ENCODE assay signal across 1 cellular context in the genomic region with DNA sequence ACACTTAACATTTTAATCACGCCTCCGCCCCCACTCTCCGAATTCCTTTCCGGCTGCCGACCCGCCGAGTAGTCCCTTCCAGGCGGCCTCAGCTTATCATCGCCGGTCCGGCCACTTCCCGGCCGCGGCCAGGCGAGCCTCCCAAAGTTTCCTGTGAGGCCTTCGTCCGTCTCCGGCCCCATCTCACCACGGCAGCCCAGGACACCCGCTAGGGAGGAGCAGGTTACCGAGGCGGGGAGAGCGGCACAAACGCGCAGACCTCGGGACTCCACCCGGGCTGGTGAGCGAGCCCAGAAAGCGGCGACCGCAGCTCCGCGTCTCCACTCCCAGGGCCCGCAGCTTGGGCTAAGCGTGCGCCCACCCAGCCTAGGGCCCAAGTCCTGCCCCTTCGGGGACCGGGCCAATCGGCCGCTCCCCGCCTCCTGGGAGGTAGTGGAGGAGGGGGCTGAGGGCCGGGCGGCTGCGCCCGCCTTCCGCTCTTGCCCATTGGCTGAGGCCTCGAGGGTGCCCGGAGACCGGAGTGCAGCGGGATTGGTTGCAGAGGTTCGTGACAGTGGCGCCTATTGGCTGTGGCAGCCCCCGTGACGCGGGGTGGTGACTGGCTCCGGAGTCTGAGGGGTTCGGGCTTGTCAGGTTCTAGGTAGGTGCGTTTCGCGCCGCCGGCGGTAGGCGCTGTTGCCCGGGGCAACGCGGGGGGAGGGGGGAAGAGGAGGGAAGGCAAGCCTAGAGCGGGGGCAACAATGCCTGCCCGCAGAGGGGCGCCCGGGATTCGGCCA.
TF ChIP-seq lines count a peak whose summit lies in the region.

No MANE protein-coding gene starts in this region.

TF ChIP-seq in K562, 482 proteins besides CTCF, POLR2A, EP300 and RAD21 (continued from another document and continues in another):
- TF ChIP-seq LCOR (CRISPR knock-in tag; IDR thresholded peaks at IDR 0.05) (peak; percentile 76; the same call in 1 of the 2 replicates), SUPT5H (IDR thresholded peaks at IDR 0.05) (peak; percentile 99), FOXA3 (CRISPR knock-in tag; conservative IDR thresholded peaks at IDR 0.05 in 1 of 2, IDR thresholded peaks at IDR 0.05 in 1 of 2) (no peak), ZNF592 (IDR thresholded peaks at IDR 0.05) (no peak), BMI1 (IDR thresholded peaks at IDR 0.05; ENCODE audit: low read length) (0 out of 2 replicates have a peak, but pooled peaks have one; percentile 60), ARNT (IDR thresholded peaks at IDR 0.05) (no peak), NEUROD1 (IDR thresholded peaks at IDR 0.05; ENCODE audit: borderline replicate concordance, low read depth, low read length, partially characterized antibody) (peak; percentile 97), PRPF4 (IDR thresholded peaks at IDR 0.05; ENCODE audit: insufficient read depth, low read depth, low read length, poor library complexity, severe bottlenecking) (peak; percentile 31), SOX6 (IDR thresholded peaks at IDR 0.05) (peak; percentile 42), SMAD2 (IDR thresholded peaks at IDR 0.05; ENCODE audit: low read depth, low read length) (no peak), TEAD1 (CRISPR knock-in tag; IDR thresholded peaks at IDR 0.05) (peak in 1 of 2 experiments; percentile 37; a peak in 1 of 4 replicates), ZBTB49 (CRISPR knock-in tag; IDR thresholded peaks at IDR 0.05; ENCODE audit: borderline replicate concordance) (peak; percentile 90; the same call in 1 of the 2 replicates), FOS (IDR thresholded peaks at IDR 0.05; ENCODE audit: extremely low read depth, insufficient read length) (peak; percentile 97), ZNF830 (CRISPR knock-in tag; IDR thresholded peaks at IDR 0.05) (0 out of 2 replicates have a peak, but pooled peaks have one; percentile 66), ZNF23 (CRISPR knock-in tag; IDR thresholded peaks at IDR 0.05) (no peak), ZFP1 (CRISPR knock-in tag; IDR thresholded peaks at IDR 0.05) (no peak), TRIM24 (IDR thresholded peaks at IDR 0.05) (peak in 1 of 2 experiments; percentile 34; a peak in 2 of 4 replicates), ZNF77 (CRISPR knock-in tag; IDR thresholded peaks at IDR 0.05) (0 out of 2 replicates have a peak, but pooled peaks have one; percentile 59), ATF6 (CRISPR knock-in tag; IDR thresholded peaks at IDR 0.05) (no peak), ZNF764 (CRISPR knock-in tag; IDR thresholded peaks at IDR 0.05; ENCODE audit: low read depth) (no peak), MTA2 (IDR thresholded peaks at IDR 0.05; ENCODE audit: low read depth) (no peak), RBM22 (IDR thresholded peaks at IDR 0.05; ENCODE audit: low read depth, low read length, poor library complexity, severe bottlenecking) (peak; percentile 76), POLR2G (IDR thresholded peaks at IDR 0.05; ENCODE audit: low read depth, low read length) (peak; percentile 100), PCBP2 (IDR thresholded peaks at IDR 0.05; ENCODE audit: low read depth, low read length, poor library complexity, severe bottlenecking) (no peak), ZNF584 (CRISPR knock-in tag; IDR thresholded peaks at IDR 0.05; ENCODE audit: low read depth) (no peak), GTF2E2 (tag; IDR thresholded peaks at IDR 0.05) (no peak), MBD2 (IDR thresholded peaks at IDR 0.05; ENCODE audit: borderline replicate concordance, low read depth) (peak; percentile 95), DNMT1 (IDR thresholded peaks at IDR 0.05) (no peak), ETV1 (tag; conservative IDR thresholded peaks at IDR 0.05; ENCODE audit: low read depth) (peak; percentile 79), ZNF274 (IDR thresholded peaks at IDR 0.05; ENCODE audit: borderline replicate concordance, low read depth, low read length) (no peak), ZNF436 (CRISPR knock-in tag; IDR thresholded peaks at IDR 0.05) (no peak), ZBTB17 (CRISPR knock-in tag; IDR thresholded peaks at IDR 0.05) (no peak), NFIC (IDR thresholded peaks at IDR 0.05) (peak; percentile 62), OTX1 (CRISPR knock-in tag; IDR thresholded peaks at IDR 0.05) (peak; percentile 17; the same call in 1 of the 2 replicates), PHF20 (IDR thresholded peaks at IDR 0.05; ENCODE audit: partially characterized antibody) (peak; percentile 85), HLTF (IDR thresholded peaks at IDR 0.05) (peak; percentile 82; the same call in 1 of the 2 replicates), MCM2 (IDR thresholded peaks at IDR 0.05; ENCODE audit: low read depth) (no peak), POLR2AphosphoS5 (IDR thresholded peaks at IDR 0.05; ENCODE audit: control insufficient read depth, insufficient read depth, low read depth, low read length) (peak; percentile 90), PPARD (CRISPR knock-in tag; IDR thresholded peaks at IDR 0.05) (no peak), SLC30A9 (CRISPR knock-in tag; IDR thresholded peaks at IDR 0.05) (no peak), CGGBP1 (CRISPR knock-in tag; IDR thresholded peaks at IDR 0.05) (no peak), FOXJ2 (tag; IDR thresholded peaks at IDR 0.05) (no peak), SRF (CRISPR knock-in tag; IDR thresholded peaks at IDR 0.05) (peak in 1 of 2 experiments; percentile 63; a peak in 2 of 4 replicates), BRD9 (IDR thresholded peaks at IDR 0.05; ENCODE audit: low read depth, partially characterized antibody) (peak; percentile 21), ZSCAN29 (IDR thresholded peaks at IDR 0.05) (peak; percentile 68; the same call in 1 of the 2 replicates)
- TF ChIP-seq, protein P1, sequence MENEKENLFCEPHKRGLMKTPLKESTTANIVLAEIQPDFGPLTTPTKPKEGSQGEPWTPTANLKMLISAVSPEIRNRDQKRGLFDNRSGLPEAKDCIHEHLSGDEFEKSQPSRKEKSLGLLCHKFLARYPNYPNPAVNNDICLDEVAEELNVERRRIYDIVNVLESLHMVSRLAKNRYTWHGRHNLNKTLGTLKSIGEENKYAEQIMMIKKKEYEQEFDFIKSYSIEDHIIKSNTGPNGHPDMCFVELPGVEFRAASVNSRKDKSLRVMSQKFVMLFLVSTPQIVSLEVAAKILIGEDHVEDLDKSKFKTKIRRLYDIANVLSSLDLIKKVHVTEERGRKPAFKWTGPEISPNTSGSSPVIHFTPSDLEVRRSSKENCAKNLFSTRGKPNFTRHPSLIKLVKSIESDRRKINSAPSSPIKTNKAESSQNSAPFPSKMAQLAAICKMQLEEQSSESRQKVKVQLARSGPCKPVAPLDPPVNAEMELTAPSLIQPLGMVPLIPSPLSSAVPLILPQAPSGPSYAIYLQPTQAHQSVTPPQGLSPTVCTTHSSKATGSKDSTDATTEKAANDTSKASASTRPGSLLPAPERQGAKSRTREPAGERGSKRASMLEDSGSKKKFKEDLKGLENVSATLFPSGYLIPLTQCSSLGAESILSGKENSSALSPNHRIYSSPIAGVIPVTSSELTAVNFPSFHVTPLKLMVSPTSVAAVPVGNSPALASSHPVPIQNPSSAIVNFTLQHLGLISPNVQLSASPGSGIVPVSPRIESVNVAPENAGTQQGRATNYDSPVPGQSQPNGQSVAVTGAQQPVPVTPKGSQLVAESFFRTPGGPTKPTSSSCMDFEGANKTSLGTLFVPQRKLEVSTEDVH (IDR thresholded peaks at IDR 0.05; ENCODE audit: low read depth, partially characterized antibody): peak; percentile 78
- TF ChIP-seq, protein P2, sequence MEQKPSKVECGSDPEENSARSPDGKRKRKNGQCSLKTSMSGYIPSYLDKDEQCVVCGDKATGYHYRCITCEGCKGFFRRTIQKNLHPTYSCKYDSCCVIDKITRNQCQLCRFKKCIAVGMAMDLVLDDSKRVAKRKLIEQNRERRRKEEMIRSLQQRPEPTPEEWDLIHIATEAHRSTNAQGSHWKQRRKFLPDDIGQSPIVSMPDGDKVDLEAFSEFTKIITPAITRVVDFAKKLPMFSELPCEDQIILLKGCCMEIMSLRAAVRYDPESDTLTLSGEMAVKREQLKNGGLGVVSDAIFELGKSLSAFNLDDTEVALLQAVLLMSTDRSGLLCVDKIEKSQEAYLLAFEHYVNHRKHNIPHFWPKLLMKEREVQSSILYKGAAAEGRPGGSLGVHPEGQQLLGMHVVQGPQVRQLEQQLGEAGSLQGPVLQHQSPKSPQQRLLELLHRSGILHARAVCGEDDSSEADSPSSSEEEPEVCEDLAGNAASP (IDR thresholded peaks at IDR 0.05): no peak
- TF ChIP-seq, protein P3, sequence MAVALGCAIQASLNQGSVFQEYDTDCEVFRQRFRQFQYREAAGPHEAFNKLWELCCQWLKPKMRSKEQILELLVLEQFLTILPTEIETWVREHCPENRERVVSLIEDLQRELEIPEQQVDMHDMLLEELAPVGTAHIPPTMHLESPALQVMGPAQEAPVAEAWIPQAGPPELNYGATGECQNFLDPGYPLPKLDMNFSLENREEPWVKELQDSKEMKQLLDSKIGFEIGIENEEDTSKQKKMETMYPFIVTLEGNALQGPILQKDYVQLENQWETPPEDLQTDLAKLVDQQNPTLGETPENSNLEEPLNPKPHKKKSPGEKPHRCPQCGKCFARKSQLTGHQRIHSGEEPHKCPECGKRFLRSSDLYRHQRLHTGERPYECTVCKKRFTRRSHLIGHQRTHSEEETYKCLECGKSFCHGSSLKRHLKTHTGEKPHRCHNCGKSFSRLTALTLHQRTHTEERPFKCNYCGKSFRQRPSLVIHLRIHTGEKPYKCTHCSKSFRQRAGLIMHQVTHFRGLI (CRISPR knock-in tag; IDR thresholded peaks at IDR 0.05): no peak
- TF ChIP-seq, protein P4, sequence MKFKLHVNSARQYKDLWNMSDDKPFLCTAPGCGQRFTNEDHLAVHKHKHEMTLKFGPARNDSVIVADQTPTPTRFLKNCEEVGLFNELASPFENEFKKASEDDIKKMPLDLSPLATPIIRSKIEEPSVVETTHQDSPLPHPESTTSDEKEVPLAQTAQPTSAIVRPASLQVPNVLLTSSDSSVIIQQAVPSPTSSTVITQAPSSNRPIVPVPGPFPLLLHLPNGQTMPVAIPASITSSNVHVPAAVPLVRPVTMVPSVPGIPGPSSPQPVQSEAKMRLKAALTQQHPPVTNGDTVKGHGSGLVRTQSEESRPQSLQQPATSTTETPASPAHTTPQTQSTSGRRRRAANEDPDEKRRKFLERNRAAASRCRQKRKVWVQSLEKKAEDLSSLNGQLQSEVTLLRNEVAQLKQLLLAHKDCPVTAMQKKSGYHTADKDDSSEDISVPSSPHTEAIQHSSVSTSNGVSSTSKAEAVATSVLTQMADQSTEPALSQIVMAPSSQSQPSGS (CRISPR knock-in tag; IDR thresholded peaks at IDR 0.05): no peak
